ENCODE assay signal across 14 cellular contexts in genomic region chr16:78005881-78006280, GRCh38. TPM values are rescaled to one million over a fixed set of nuclear protein-coding genes. Genes with fewer than 3 reads are reported as not detected.
DNase-seq lines count a peak whose midpoint lies in the region; ATAC-seq and TF ChIP-seq lines count a peak whose summit lies in the region.
"Had no signal": no experiment of that assay in that cellular context is flagged by ENCODE, and none has a peak within 500 bp of the region (broad histone marks: within the 10 kb centered on the region; RNA-seq: fewer than 3 reads in every experiment).

No MANE protein-coding gene starts in this region.

- H3K14ac ChIP-seq in H9 (ENCODE audit: insufficient read depth, low read length): no peak overlapping the region

- H3K27ac ChIP-seq in H9 (ENCODE audit: insufficient read length, low read depth, low read length) (no peak overlapping the region), Panc1 (ENCODE audit: low read length) (no peak overlapping the region), esophagus squamous epithelium (no peak overlapping the region)
- H3K27ac ChIP-seq: parathyroid adenoma, tibial artery had no signal

- no peaks in the 10 kb centered on the region for H3K79me1 ChIP-seq in H9 (ENCODE audit: insufficient read depth, low read depth, low read length, poor library complexity, severe bottlenecking)

- no CpG with 5 or more reads among the region's 5 CpGs for WGBS in H9 (ENCODE audit: extremely low coverage, insufficient read length, low lambda C conversion rate)
- WGBS in esophagus squamous epithelium, 2 donors: 50 to 69% methylated on average over 2 to 5 of the region's 5 CpGs

- no peak for TF ChIP-seq POLR2A in esophagus squamous epithelium (IDR thresholded peaks at IDR 0.05)

- ATAC-seq in Panc1: no peak
- ATAC-seq: left colon had no signal

- no peak overlapping the region for H2BK120ac ChIP-seq in H9 (ENCODE audit: low read depth, low read length, poor library complexity, severe bottlenecking)

- H3K36me3 ChIP-seq in Panc1 (ENCODE audit: control insufficient read depth, insufficient read depth, low read length) (no peaks in the 10 kb centered on the region), esophagus squamous epithelium (no peaks in the 10 kb centered on the region)
- H3K36me3 ChIP-seq: tibial artery had no signal

- no peaks in the 10 kb centered on the region; a peak in 1 of 7 replicates for H3K36me3 Mint-ChIP-seq in H9 (ENCODE audit: insufficient read depth in 1 of 3, low read depth in 3 of 3)
- H3K36me3 Mint-ChIP-seq in mesothelial cell of epicardium: no peaks in the 10 kb centered on the region
- H3K36me3 Mint-ChIP-seq: brain had no signal

- no peak overlapping the region for H3K4ac ChIP-seq in H9 (ENCODE audit: low read depth, low read length)

- H2BK12ac ChIP-seq in H9 (ENCODE audit: insufficient read length, low read depth, low read length): no peak overlapping the region

- H2AFZ ChIP-seq in H9 (ENCODE audit: low read length): no peak overlapping the region
- H2AFZ ChIP-seq: parathyroid adenoma had no signal

- H4K5ac ChIP-seq in H9 (ENCODE audit: insufficient read length, low read depth, low read length): no peak overlapping the region

- H3K9me3 ChIP-seq in H9 (ENCODE audit: control insufficient read depth, low read depth, low read length): no peaks in the 10 kb centered on the region
- no peaks in the 10 kb centered on the region for H3K9me3 ChIP-seq in Panc1 (ENCODE audit: control insufficient read depth, insufficient read depth, low read depth, low read length)
- no peaks in the 10 kb centered on the region for H3K9me3 ChIP-seq in esophagus squamous epithelium
- H3K9me3 ChIP-seq: tibial artery had no signal

- no peak overlapping the region for H2BK20ac ChIP-seq in H9 (ENCODE audit: low read depth, low read length, poor library complexity, severe bottlenecking)

- H3K9me3 Mint-ChIP-seq in H9 (no peaks in the 10 kb centered on the region), mesothelial cell of epicardium (no peaks in the 10 kb centered on the region)

- no peak overlapping the region for H3K23ac ChIP-seq in H9 (ENCODE audit: insufficient read length, low read depth, low read length)

- CTCF ChIA-PET in Panc1 (lab: Charles Lee): no interaction called here

- BruUV-seq in Panc1 (replicated peaks; lab: Mats Ljungman, UMichigan): no TSS peak

- H3K18ac ChIP-seq in H9 (ENCODE audit: insufficient read length, low read depth, low read length): no peak overlapping the region

- no peak overlapping the region for H4K8ac ChIP-seq in H9 (replicated peaks; ENCODE audit: insufficient read length, low read depth, low read length)

- in situ Hi-C loops in Panc1 (cut with HindIII; ENCODE audit: low pct_unique_long_range_greater_than_20kb, low sequenced_read_pairs): no loop called here

- H2BK5ac ChIP-seq in H9 (ENCODE audit: insufficient read length, low read length): no peak overlapping the region

- no peak overlapping the region for H3K9ac ChIP-seq in H9 (ENCODE audit: extremely low read depth, insufficient read length, low read length)
- H3K9ac ChIP-seq: parathyroid adenoma had no signal

- peaks cover 10 to 22% of the 10 kb centered on the region in 2 experiments for H3K4me1 Mint-ChIP-seq in H9
- peaks cover 9% of the 10 kb centered on the region for H3K4me1 Mint-ChIP-seq in mesothelial cell of epicardium

- H4K20me1 ChIP-seq in H9 (ENCODE audit: control insufficient read depth, insufficient read depth, insufficient read length): no peaks in the 10 kb centered on the region

- TF ChIP-seq CTCF in H9 (conservative IDR thresholded peaks at IDR 0.05) (peak; percentile 64), Panc1 (IDR thresholded peaks at IDR 0.05) (peak; percentile 37), mesothelial cell of epicardium (IDR thresholded peaks at IDR 0.05; ENCODE audit: unreplicated experiment) (peak; percentile 28), esophagus squamous epithelium (IDR thresholded peaks at IDR 0.05) (no peak)

- no peak overlapping the region for H3K56ac ChIP-seq in H9 (ENCODE audit: insufficient read length, low read depth, low read length)

- peak; percentile 3 for DNase-seq in activated gamma-delta T cell treated with Interleukin-2 at 50 U/mL for 16 hours
- no peak for DNase-seq in activated gamma-delta T cell (lab: John Stamatoyannopoulos, UW)
- DNase-seq in H9: no peak
- no peak for DNase-seq in Panc1 (ENCODE audit: low read depth, low spot score)
- no peak for DNase-seq in mesothelial cell of epicardium (ENCODE audit: low spot score in 2 of 2, unreplicated experiment in 2 of 2)
- no peak for DNase-seq in AG08395 (ENCODE audit: low spot score)
- no peak for DNase-seq in NCI-H2029 (lab: John Stamatoyannopoulos, UW)
- no peak for DNase-seq in esophagus squamous epithelium (lab: John Stamatoyannopoulos, UW)
- DNase-seq: left colon, tibial artery had no signal

- H3K79me2 ChIP-seq in H9 (ENCODE audit: insufficient read depth, low read length): peaks cover 2% of the 10 kb centered on the region; the same call in 1 of the 2 replicates
- H3K79me2 ChIP-seq: parathyroid adenoma had no signal

- H3K4me3 Mint-ChIP-seq in H9 (no peak overlapping the region), mesothelial cell of epicardium (no peak overlapping the region)
- H3K4me3 Mint-ChIP-seq: brain had no signal

- H4K91ac ChIP-seq in H9 (ENCODE audit: insufficient read length, low read depth, low read length): no peak overlapping the region

- no peak overlapping the region for H3K4me2 ChIP-seq in H9 (ENCODE audit: insufficient read depth, insufficient read length, low read length)

- H3K27ac Mint-ChIP-seq in H9: no peak overlapping the region
- H3K27ac Mint-ChIP-seq in mesothelial cell of epicardium: no peak overlapping the region
- H3K27ac Mint-ChIP-seq: brain had no signal

- no peak overlapping the region for H3T11ph ChIP-seq in H9 (ENCODE audit: low read length)

- POLR2A ChIA-PET in Panc1 (lab: Charles Lee): no interaction called here

- no peak overlapping the region for H2AK5ac ChIP-seq in H9 (ENCODE audit: insufficient read length, low read length)

- H3K23me2 ChIP-seq in H9 (ENCODE audit: insufficient read length, low read depth, low read length, poor library complexity, severe bottlenecking): no peaks in the 10 kb centered on the region

- no peaks in the 10 kb centered on the region; the same call in 1 of the 2 replicates for H3K4me1 ChIP-seq in H9 (ENCODE audit: insufficient read depth, low read length)
- H3K4me1 ChIP-seq in Panc1 (ENCODE audit: control insufficient read depth, insufficient read depth, low read length): no peaks in the 10 kb centered on the region
- H3K4me1 ChIP-seq in esophagus squamous epithelium: no peaks in the 10 kb centered on the region
- H3K4me1 ChIP-seq: parathyroid adenoma had no signal

- H3K27me3 ChIP-seq in H9 (ENCODE audit: insufficient read depth, low read length) (no peaks in the 10 kb centered on the region), Panc1 (ENCODE audit: control insufficient read depth, insufficient read depth, low read length) (no peaks in the 10 kb centered on the region), esophagus squamous epithelium (peaks cover 0 to 3% (median 0%) of the 10 kb centered on the region in 4 donors)
- H3K27me3 ChIP-seq: tibial artery had no signal

- intact Hi-C loops in Panc1 (cut with micrococcal nuclease; ENCODE audit: unreplicated experiment) (no loop called here), esophagus squamous epithelium (cut with DNase I) (no loop called here)

- H3K27me3 Mint-ChIP-seq in H9 (ENCODE audit: low read depth): no peaks in the 10 kb centered on the region; the same call in none of the 2 replicates
- peaks cover 2% of the 10 kb centered on the region for H3K27me3 Mint-ChIP-seq in mesothelial cell of epicardium (ENCODE audit: low read depth)

- H2BK15ac ChIP-seq in H9 (ENCODE audit: low read depth, low read length): no peak overlapping the region

- H3K4me3 ChIP-seq in Panc1 (ENCODE audit: low read depth in 2 of 2, low read length in 2 of 2): no peak overlapping the region
- no peak overlapping the region for H3K4me3 ChIP-seq in esophagus squamous epithelium
- H3K4me3 ChIP-seq: tibial artery had no signal

RNA-seq across cellular contexts. Expression of gene CLEC3A, which starts 16.5 kb away (rescaled TPM):
- not detected in 2 replicates for total RNA-seq in H9 (2021)
- 0.23 TPM for total RNA-seq in Panc1 (2021; ENCODE audit: unreplicated experiment)
- polyA plus RNA-seq in Panc1 (2012; ENCODE audit: insufficient read length): not detected
- total RNA-seq in mesothelial cell of epicardium: not detected in 3 replicates
- total RNA-seq in esophagus squamous epithelium: not detected
- total RNA-seq: fibroblast of lung, HT1080, left colon had no signal
- polyA plus RNA-seq: fibroblast of lung had no signal

Comparison
In these comparisons a context has a peak if more than half of its experiments do, and no peak if none do; other contexts are left out.
1. CTCF ChIP-seq: peak in H9 (single experiment), Panc1 (single experiment) and mesothelial cell of epicardium (single experiment); none in esophagus squamous epithelium (0 of 6).